In genomic region chr13:93945621-93946020, GRCh38 we compare ENCODE assay signal across 24 cellular contexts.
DNase-seq lines count a peak whose midpoint lies in the region; ATAC-seq, FAIRE-seq and TF ChIP-seq lines count a peak whose summit lies in the region.
"Had no signal": no experiment of that assay in that cellular context is flagged by ENCODE, and none has a peak within 500 bp of the region (broad histone marks: within the 10 kb centered on the region; RNA-seq: fewer than 3 reads in every experiment).

No MANE protein-coding gene starts in this region.

- H2BK15ac ChIP-seq in IMR-90 (ENCODE audit: low read depth, low read length): no peak overlapping the region

- WGBS in IMR-90 (ENCODE audit: extremely low coverage in 2 of 2, insufficient read length in 1 of 2), 2 experiments: no CpG with 5 or more reads among the region's 3 CpGs

- no peak overlapping the region for H2BK120ac ChIP-seq in IMR-90 (ENCODE audit: low read depth, low read length)

- no peak for FAIRE-seq in frontal cortex (lab: Jason Lieb, UNC)
- FAIRE-seq: A204.1, GM12878 had no signal

- TF ChIP-seq CTCF in AG10803 (conservative IDR thresholded peaks at IDR 0.05; ENCODE audit: low read length) (no peak), IMR-90 (conservative IDR thresholded peaks at IDR 0.05; ENCODE audit: low read depth, low read length) (no peak), left lung (IDR thresholded peaks at IDR 0.05) (no peak)

- H3K4me3 Mint-ChIP-seq in CD8-positive, alpha-beta memory T cell: no peak overlapping the region
- no peak overlapping the region for H3K4me3 Mint-ChIP-seq in activated naive CD4-positive, alpha-beta T cell treated with anti-CD3 and anti-CD28 coated beads for 36 hours
- H3K4me3 Mint-ChIP-seq: CD14-positive monocyte; CD4-positive, alpha-beta memory T cell; GM23338 had no signal

- CTCF ChIA-PET in IMR-90 (lab: Yijun Ruan, JAX): no interaction called here
- CTCF ChIA-PET in CD8-positive, alpha-beta memory T cell (lab: Charles Lee): no interaction called here
- CTCF ChIA-PET in activated naive CD4-positive, alpha-beta T cell treated with anti-CD3 and anti-CD28 coated beads for 36 hours (lab: Charles Lee): no interaction called here

- no peak overlapping the region for H3K14ac ChIP-seq in IMR-90 (replicated peaks; ENCODE audit: low read depth, low read length)

- no peaks in the 10 kb centered on the region for H3K9me3 ChIP-seq in IMR-90 (ENCODE audit: control insufficient read depth, insufficient read depth, low read length)
- no peaks in the 10 kb centered on the region for H3K9me3 ChIP-seq in left lung
- H3K9me3 ChIP-seq in CD8-positive, alpha-beta memory T cell (ENCODE audit: low read length): no peaks in the 10 kb centered on the region
- H3K9me3 ChIP-seq: BE2C; BLaER1 treated with 17β-estradiol and CSF1 and Interleukin-3, amounts not matched to agents 10 nM and 100 nM; Caco-2 had no signal

- H2AFZ ChIP-seq in IMR-90 (replicated peaks; ENCODE audit: low read length, poor library complexity): no peak overlapping the region
- H2AFZ ChIP-seq: GM23338 had no signal

- H2AK9ac ChIP-seq in IMR-90 (replicated peaks; ENCODE audit: low read depth, low read length, poor library complexity): no peak overlapping the region

- H4K5ac ChIP-seq in IMR-90 (ENCODE audit: low read depth, low read length): peak overlapping the region; percentile 31; the same call in 1 of the 2 replicates

- peaks cover 4% of the 10 kb centered on the region; the same call in 1 of the 2 replicates for H3K4me1 ChIP-seq in IMR-90 (ENCODE audit: control insufficient read depth, insufficient read depth, low read length)
- H3K4me1 ChIP-seq in left lung: no peaks in the 10 kb centered on the region
- H3K4me1 ChIP-seq in CD8-positive, alpha-beta memory T cell (ENCODE audit: insufficient read depth, low read length): no peaks in the 10 kb centered on the region
- H3K4me1 ChIP-seq: BE2C, Caco-2 had no signal

- no TSS peak for BruUV-seq in IMR-90 (replicated peaks; lab: Mats Ljungman, UMichigan)

- dilution Hi-C loops in IMR-90 (cut with HindIII; ENCODE audit: low sequenced_read_pairs, unreplicated experiment): no loop called here

- H4K91ac ChIP-seq in IMR-90 (ENCODE audit: insufficient read depth, low read depth, low read length): no peak overlapping the region

- H2AK5ac ChIP-seq in IMR-90 (ENCODE audit: low read depth, low read length): no peak overlapping the region

- no peak overlapping the region for H3K27ac Mint-ChIP-seq in CD8-positive, alpha-beta memory T cell
- no peak overlapping the region for H3K27ac Mint-ChIP-seq in activated naive CD4-positive, alpha-beta T cell treated with anti-CD3 and anti-CD28 coated beads for 36 hours
- H3K27ac Mint-ChIP-seq: CD14-positive monocyte; CD4-positive, alpha-beta memory T cell; GM23338 had no signal

- H3K23ac ChIP-seq in IMR-90 (ENCODE audit: low read depth, low read length): no peak overlapping the region

- H3K9me1 ChIP-seq in IMR-90 (ENCODE audit: insufficient read depth, low read length): no peaks in the 10 kb centered on the region; the same call in 1 of the 2 replicates

- H4K8ac ChIP-seq in IMR-90 (ENCODE audit: low read depth in 2 of 2, low read length in 2 of 2): no peak overlapping the region

- no peak for ATAC-seq in IMR-90 (ENCODE audit: low read depth)
- peak; percentile 10 for ATAC-seq in left lung
- ATAC-seq in GM18861 (IDR thresholded peaks at IDR 0.05; ENCODE audit: unreplicated experiment): no peak
- ATAC-seq: GM12878, GM23338 had no signal

- no peak overlapping the region for H2BK5ac ChIP-seq in IMR-90 (ENCODE audit: low read depth, low read length, poor library complexity, severe bottlenecking)

- no peak overlapping the region for H2BK20ac ChIP-seq in IMR-90 (ENCODE audit: low read depth, low read length)

- intact Hi-C loops in IMR-90 (cut with micrococcal nuclease): loop anchor here (10.0 kb wide), 1 partner anchor 721 kb away; the partner anchor contains the start of gene GPC6
- intact Hi-C loops in left lung (cut with DNase I): no loop called here
- intact Hi-C loops in activated naive CD4-positive, alpha-beta T cell treated with anti-CD3 and anti-CD28 coated beads for 36 hours (cut with micrococcal nuclease): no loop called here

- peak overlapping the region; percentile 74; the same call in 1 of the 2 replicates for H3K18ac ChIP-seq in IMR-90 (ENCODE audit: low read depth, low read length)

- DNase-seq in AG10803 (ENCODE audit: low read depth): peak; percentile 23
- DNase-seq in IMR-90: no peak
- peak; percentile 52 for DNase-seq in amniotic epithelial cell (ENCODE audit: low read depth)
- no peak for DNase-seq in left lung
- DNase-seq in CD8-positive, alpha-beta memory T cell: no peak
- no peak for DNase-seq in activated naive CD4-positive, alpha-beta T cell treated with anti-CD3 and anti-CD28 coated beads for 36 hours
- no peak for DNase-seq in frontal cortex (ENCODE audit: low spot score in 2 of 2)
- DNase-seq: AML-193; BE2C; Caco-2; CD4-positive, alpha-beta memory T cell; DMS 273 treated with DMSO at 0.1 percent for 48 hours; DMS79; EL; GDM1; H7; HCEC 1CT had no signal

- in situ Hi-C loops in IMR-90 (cut with MboI; ENCODE audit: low sequenced_read_pairs): no loop called here

- H3K4me1 Mint-ChIP-seq in CD8-positive, alpha-beta memory T cell: no peaks in the 10 kb centered on the region
- no peaks in the 10 kb centered on the region for H3K4me1 Mint-ChIP-seq in activated naive CD4-positive, alpha-beta T cell treated with anti-CD3 and anti-CD28 coated beads for 36 hours (ENCODE audit: low read depth)
- H3K4me1 Mint-ChIP-seq: CD4-positive, alpha-beta memory T cell had no signal

- H3K27me3 ChIP-seq in IMR-90 (ENCODE audit: control insufficient read depth, insufficient read depth, low read length): no peaks in the 10 kb centered on the region
- H3K27me3 ChIP-seq in left lung: no peaks in the 10 kb centered on the region
- H3K27me3 ChIP-seq in CD8-positive, alpha-beta memory T cell (ENCODE audit: insufficient read depth, low read length, poor library complexity, severe bottlenecking): no peaks in the 10 kb centered on the region
- H3K27me3 ChIP-seq: BE2C; BLaER1 treated with 17β-estradiol and CSF1 and Interleukin-3, amounts not matched to agents 10 nM and 100 nM had no signal

- H3K4me2 ChIP-seq in IMR-90 (ENCODE audit: low read depth, low read length): no peak overlapping the region
- H3K4me2 ChIP-seq: GM23338 had no signal

- POLR2A ChIA-PET in IMR-90 (lab: Charles Lee; ENCODE audit: unreplicated experiment): no interaction called here
- POLR2A ChIA-PET in CD8-positive, alpha-beta memory T cell (lab: Charles Lee): no interaction called here

- peaks cover 0 to 9% of the 10 kb centered on the region in 2 donors for H3K27me3 Mint-ChIP-seq in CD8-positive, alpha-beta memory T cell
- no peaks in the 10 kb centered on the region for H3K27me3 Mint-ChIP-seq in activated naive CD4-positive, alpha-beta T cell treated with anti-CD3 and anti-CD28 coated beads for 36 hours (ENCODE audit: low read depth)

- H3K36me3 Mint-ChIP-seq in CD8-positive, alpha-beta memory T cell: no peaks in the 10 kb centered on the region
- H3K36me3 Mint-ChIP-seq in activated naive CD4-positive, alpha-beta T cell treated with anti-CD3 and anti-CD28 coated beads for 36 hours (ENCODE audit: low read depth): no peaks in the 10 kb centered on the region
- H3K36me3 Mint-ChIP-seq: CD14-positive monocyte; CD4-positive, alpha-beta memory T cell had no signal

- no peak for TF ChIP-seq RAD21 in IMR-90 (IDR thresholded peaks at IDR 0.05; ENCODE audit: low read length)

- H3K4me3 ChIP-seq in AG10803 (ENCODE audit: low read length) (no peak overlapping the region), IMR-90 (ENCODE audit: insufficient read depth, low read depth, low read length) (no peak overlapping the region), left lung (no peak overlapping the region)
- no peak overlapping the region for H3K4me3 ChIP-seq in CD8-positive, alpha-beta memory T cell (ENCODE audit: low read length)
- H3K4me3 ChIP-seq: BLaER1 treated with 17β-estradiol and CSF1 and Interleukin-3, amounts not matched to agents 10 nM and 100 nM; GM12878; GM23338 had no signal

- no peak overlapping the region for H3K27ac ChIP-seq in IMR-90 (ENCODE audit: insufficient read depth, low read length)
- no peak overlapping the region for H3K27ac ChIP-seq in left lung
- no peak overlapping the region for H3K27ac ChIP-seq in CD8-positive, alpha-beta memory T cell (ENCODE audit: low read depth, low read length)
- H3K27ac ChIP-seq: 22Rv1 had no signal

- H3K56ac ChIP-seq in IMR-90 (ENCODE audit: extremely low read depth, insufficient read depth, low read length): no peak overlapping the region

- H3K9me3 Mint-ChIP-seq in CD8-positive, alpha-beta memory T cell: no peaks in the 10 kb centered on the region
- no peaks in the 10 kb centered on the region for H3K9me3 Mint-ChIP-seq in activated naive CD4-positive, alpha-beta T cell treated with anti-CD3 and anti-CD28 coated beads for 36 hours
- H3K9me3 Mint-ChIP-seq: GM23338 had no signal

- H3K4ac ChIP-seq in IMR-90 (ENCODE audit: low read depth, low read length): no peak overlapping the region

- H3K79me1 ChIP-seq in IMR-90 (ENCODE audit: low read depth in 1 of 2, low read length in 2 of 2): no peaks in the 10 kb centered on the region

- no peak for TF ChIP-seq POLR2A in IMR-90 (IDR thresholded peaks at IDR 0.05; ENCODE audit: low read depth, low read length)

- no peaks in the 10 kb centered on the region for H4K20me1 ChIP-seq in IMR-90 (ENCODE audit: insufficient read depth, low read length)
- H4K20me1 ChIP-seq: BLaER1 treated with 17β-estradiol and CSF1 and Interleukin-3, amounts not matched to agents 10 nM and 100 nM had no signal

- no peaks in the 10 kb centered on the region for H3K36me3 ChIP-seq in IMR-90 (ENCODE audit: control insufficient read depth, insufficient read depth, low read length)
- no peaks in the 10 kb centered on the region for H3K36me3 ChIP-seq in left lung
- no peaks in the 10 kb centered on the region for H3K36me3 ChIP-seq in CD8-positive, alpha-beta memory T cell (ENCODE audit: insufficient read depth, low read length)
- H3K36me3 ChIP-seq: BE2C; BLaER1 treated with 17β-estradiol and CSF1 and Interleukin-3, amounts not matched to agents 10 nM and 100 nM had no signal

- H3K9ac ChIP-seq in IMR-90 (ENCODE audit: low read depth, low read length): no peak overlapping the region
- H3K9ac ChIP-seq: BLaER1 treated with 17β-estradiol and CSF1 and Interleukin-3, amounts not matched to agents 10 nM and 100 nM had no signal

TF ChIP-seq in IMR-90, 13 proteins besides CTCF, POLR2A, EP300 and RAD21:
- TF ChIP-seq CEBPB (IDR thresholded peaks at IDR 0.05; ENCODE audit: low read depth, low read length) (peak; percentile 11; the same call in 1 of the 2 replicates), ELK1 (IDR thresholded peaks at IDR 0.05; ENCODE audit: borderline replicate concordance, low read depth, low read length) (no peak)
TF ChIP-seq in IMR-90: peak in this region for 1.

Comparison
In these comparisons a context has a peak if more than half of its experiments do, and no peak if none do; other contexts are left out.
1. DNase-seq: peak in AG10803 (single experiment) and amniotic epithelial cell (single experiment); none in IMR-90 (single experiment), left lung (0 of 2), CD8-positive, alpha-beta memory T cell (0 of 5), activated naive CD4-positive, alpha-beta T cell treated with anti-CD3 and anti-CD28 coated beads for 36 hours (single experiment) and frontal cortex (0 of 2).